8 cellular contexts compared by ENCODE assay signal in genomic region chr3:100042577-100042981, GRCh38.
DNase-seq lines count a peak whose midpoint lies in the region; TF ChIP-seq lines count a peak whose summit lies in the region.
"Had no signal": no experiment of that assay in that cellular context is flagged by ENCODE, and none has a peak within 500 bp of the region (broad histone marks: within the 10 kb centered on the region; RNA-seq: fewer than 3 reads in every experiment).

No MANE protein-coding gene starts in this region.

- H3K4me3 Mint-ChIP-seq in mesothelial cell of epicardium (no peak overlapping the region), endodermal cell (no peak overlapping the region)

- H3K9me3 ChIP-seq in colonic mucosa (no peaks in the 10 kb centered on the region), transverse colon (no peaks in the 10 kb centered on the region), endodermal cell (ENCODE audit: control insufficient read depth, low read length) (no peaks in the 10 kb centered on the region)

- H3K27me3 Mint-ChIP-seq in mesothelial cell of epicardium (ENCODE audit: low read depth) (no peaks in the 10 kb centered on the region), endodermal cell (ENCODE audit: insufficient read depth) (no peaks in the 10 kb centered on the region)

- H3K4me1 ChIP-seq in colonic mucosa (peaks cover 8% of the 10 kb centered on the region), transverse colon (peaks cover 28 to 74% (median 48%) of the 10 kb centered on the region in 4 donors), endodermal cell (ENCODE audit: control insufficient read depth, insufficient read depth, low read length) (no peaks in the 10 kb centered on the region)

- intact Hi-C loops in colonic mucosa (cut with DNase I): no loop called here
- intact Hi-C loops in transverse colon (cut with DNase I; ENCODE audit: low total_unique reads): no loop called here

- H3K9ac ChIP-seq in colonic mucosa (ENCODE audit: low read depth in 2 of 2, low read length in 2 of 2): peak overlapping the region in 1 of 2 donors; percentile 52
- no peak overlapping the region for H3K9ac ChIP-seq in endodermal cell (ENCODE audit: extremely low read depth, low read length, poor library complexity, severe bottlenecking)

- 14 to 38% methylated on average over 1 to 4 of the region's 4 CpGs for WGBS in transverse colon (ENCODE audit: low coverage in 1 of 2), 2 donors
- WGBS in endodermal cell (ENCODE audit: insufficient coverage in 1 of 2, insufficient read length in 1 of 2), 2 experiments: 83 to 86% methylated on average over 4 of the region's 4 CpGs

- DNase-seq in M059J (ENCODE audit: low read depth) (peak; percentile 85), colonic mucosa (no peak), mesothelial cell of epicardium (ENCODE audit: low spot score in 2 of 2, unreplicated experiment in 2 of 2) (no peak), transverse colon (no peak), endodermal cell (no peak), NCI-H2029 (lab: John Stamatoyannopoulos, UW) (no peak), NCI-H69 (lab: John Stamatoyannopoulos, UW) (no peak)
- DNase-seq: NCI-H1105 treated with DMSO at 0.1 percent for 48 hours had no signal

- H3K36me3 ChIP-seq in colonic mucosa (no peaks in the 10 kb centered on the region), transverse colon (no peaks in the 10 kb centered on the region), endodermal cell (ENCODE audit: control insufficient read depth, insufficient read depth, low read length) (no peaks in the 10 kb centered on the region)

- in situ Hi-C loops in transverse colon (cut with MboI; ENCODE audit: low pct_ligation_motif_present in 1 of 4, low pct_unique_long_range_greater_than_20kb in 1 of 4, low sequenced_read_pairs in 3 of 4): no loop called here

- H3K4me1 Mint-ChIP-seq in mesothelial cell of epicardium (peaks cover 55% of the 10 kb centered on the region), endodermal cell (peaks cover under 1% of the 10 kb centered on the region)

- H3K36me3 Mint-ChIP-seq in mesothelial cell of epicardium (no peaks in the 10 kb centered on the region), endodermal cell (ENCODE audit: low read depth) (no peaks in the 10 kb centered on the region)

- TF ChIP-seq EP300 in transverse colon (IDR thresholded peaks at IDR 0.05; ENCODE audit: low read depth): peak; percentile 4

- no peaks in the 10 kb centered on the region for H3K9me3 Mint-ChIP-seq in mesothelial cell of epicardium
- no peaks in the 10 kb centered on the region for H3K9me3 Mint-ChIP-seq in endodermal cell

- H3K27ac Mint-ChIP-seq in mesothelial cell of epicardium: peak overlapping the region; percentile 99
- H3K27ac Mint-ChIP-seq in endodermal cell: no peak overlapping the region

- H3K4me3 ChIP-seq in colonic mucosa: no peak overlapping the region
- H3K4me3 ChIP-seq in transverse colon: no peak overlapping the region
- no peak overlapping the region for H3K4me3 ChIP-seq in endodermal cell (ENCODE audit: low read length)

- no peak for TF ChIP-seq POLR2A in transverse colon (IDR thresholded peaks at IDR 0.05)

- H3K27ac ChIP-seq in colonic mucosa (peak overlapping the region; percentile 74), transverse colon (peak overlapping the region; percentile 78 to 89 (median 82)), endodermal cell (ENCODE audit: low read depth, low read length) (no peak overlapping the region)

- H3K27me3 ChIP-seq in colonic mucosa (no peaks in the 10 kb centered on the region), transverse colon (no peaks in the 10 kb centered on the region), endodermal cell (ENCODE audit: control insufficient read depth, insufficient read depth, low read length, poor library complexity, severe bottlenecking) (no peaks in the 10 kb centered on the region)

- TF ChIP-seq CTCF in colonic mucosa (IDR thresholded peaks at IDR 0.05) (no peak), mesothelial cell of epicardium (IDR thresholded peaks at IDR 0.05; ENCODE audit: unreplicated experiment) (no peak), transverse colon (IDR thresholded peaks at IDR 0.05) (peak in 1 of 5 experiments; percentile 8), endodermal cell (conservative IDR thresholded peaks at IDR 0.05) (no peak)
